Comparison of ENCODE assay signal across 8 cellular contexts in genomic region chr9:129436751-129437625, GRCh38.
DNase-seq lines count a peak whose midpoint lies in the region; ATAC-seq and TF ChIP-seq lines count a peak whose summit lies in the region.

No MANE protein-coding gene starts in this region.

- H3K4me1 Mint-ChIP-seq in activated naive CD8-positive, alpha-beta T cell (ENCODE audit: low read depth): peaks cover 21% of the 10 kb centered on the region

- ATAC-seq in DND-41 (ENCODE audit: insufficient read depth, low read depth) (peak; percentile 14; the same call in 1 of the 3 replicates), Right ventricle myocardium superior (ENCODE audit: poor library complexity) (peak; percentile 89), omental fat pad (ENCODE audit: low FRiP score) (peak; percentile 77), HG03520 (IDR thresholded peaks at IDR 0.05; ENCODE audit: unreplicated experiment) (no peak)

- H3K4me1 ChIP-seq in DND-41 (ENCODE audit: insufficient read depth, low read length): peaks cover 3% of the 10 kb centered on the region; the same call in 1 of the 2 replicates

- no peaks in the 10 kb centered on the region for H3K9me3 ChIP-seq in DND-41 (ENCODE audit: insufficient read depth, low read length, severe bottlenecking)

- H3K27me3 Mint-ChIP-seq in activated naive CD8-positive, alpha-beta T cell: peaks cover 16% of the 10 kb centered on the region

- H3K9me3 Mint-ChIP-seq in activated naive CD8-positive, alpha-beta T cell (ENCODE audit: low read depth): no peaks in the 10 kb centered on the region

- no peaks in the 10 kb centered on the region for H3K36me3 Mint-ChIP-seq in activated naive CD8-positive, alpha-beta T cell

- H3K9ac ChIP-seq in DND-41 (ENCODE audit: low read depth, low read length): no peak overlapping the region

- no peaks in the 10 kb centered on the region for H3K79me2 ChIP-seq in DND-41 (ENCODE audit: insufficient read depth, low read length)

- no peaks in the 10 kb centered on the region for H4K20me1 ChIP-seq in DND-41 (ENCODE audit: insufficient read depth, low read length)

- intact Hi-C loops in Right ventricle myocardium superior (cut with DNase I): no loop called here

- H3K4me3 Mint-ChIP-seq in activated naive CD8-positive, alpha-beta T cell: peak overlapping the region; percentile 94

- H3K27ac Mint-ChIP-seq in activated naive CD8-positive, alpha-beta T cell: peak overlapping the region; percentile 78

- no peak overlapping the region for H3K4me3 ChIP-seq in DND-41 (ENCODE audit: low read depth in 1 of 2, low read length in 2 of 2)

- DNase-seq in DND-41: no peak
- peak; percentile 29 for DNase-seq in NCI-H2227 treated with DMSO at 0.1 percent for 48 hours (lab: John Stamatoyannopoulos, UW)
- peak; percentile 82 for DNase-seq in Right ventricle myocardium superior
- no peak for DNase-seq in omental fat pad (ENCODE audit: low spot score)
- no peak for DNase-seq in GM19240 (ENCODE audit: insufficient read length, low spot score)
- no peak for DNase-seq in A172 (ENCODE audit: low spot score)

- no peak overlapping the region for H3K4me2 ChIP-seq in DND-41 (ENCODE audit: insufficient read depth, low read length)

- TF ChIP-seq CTCF in DND-41 (IDR thresholded peaks at IDR 0.05; ENCODE audit: borderline replicate concordance, extremely low read depth, low read length, poor library complexity, severe bottlenecking) (no peak), omental fat pad (IDR thresholded peaks at IDR 0.05) (no peak)

- peaks cover 19% of the 10 kb centered on the region for H3K27me3 ChIP-seq in DND-41 (ENCODE audit: insufficient read depth, low read length, poor library complexity)

- no peak overlapping the region for H3K27ac ChIP-seq in DND-41 (ENCODE audit: low read length)

- no peak overlapping the region for H2AFZ ChIP-seq in DND-41 (ENCODE audit: low read depth, low read length)

- no peaks in the 10 kb centered on the region for H3K36me3 ChIP-seq in DND-41 (ENCODE audit: insufficient read depth, low read length)

Comparison
In these comparisons a context has a peak if more than half of its experiments do, and no peak if none do; other contexts are left out.
1. DNase-seq: peak in NCI-H2227 treated with DMSO at 0.1 percent for 48 hours (single experiment) and Right ventricle myocardium superior (single experiment); none in DND-41 (single experiment), omental fat pad (single experiment), GM19240 (single experiment) and A172 (single experiment).